In the genomic region with DNA sequence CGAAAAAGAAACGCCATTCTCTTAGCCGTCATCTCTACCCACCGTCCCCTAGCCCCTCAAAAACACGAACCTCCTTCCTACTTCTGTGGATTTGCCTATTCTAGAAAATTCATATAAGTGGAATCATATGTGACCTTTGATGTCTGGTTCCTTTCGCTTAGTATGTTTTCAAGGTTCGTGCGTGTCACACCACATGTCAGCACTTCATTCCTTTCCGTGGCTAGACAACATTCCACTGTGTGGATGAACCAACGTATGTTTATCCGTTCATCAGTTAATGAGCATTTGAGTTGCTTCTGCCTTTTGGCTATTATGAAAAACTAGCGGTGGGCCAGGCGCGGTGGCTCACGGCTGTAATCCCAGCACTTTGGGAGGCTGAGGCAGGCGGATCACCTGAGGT, we compare ENCODE assay signal across 34 cellular contexts. TPM values are rescaled to one million over a fixed set of nuclear protein-coding genes. Genes with fewer than 3 reads are reported as not detected.
"Had no signal": no experiment of that assay in that cellular context is flagged by ENCODE, and none has a peak within 500 bp of the region (broad histone marks: within the 10 kb centered on the region; RNA-seq: fewer than 3 reads in every experiment).

No MANE protein-coding gene starts in this region.

- H3K4me1 ChIP-seq: parathyroid adenoma, psoas muscle, sigmoid colon, thyroid gland had no signal

- H3K36me3 ChIP-seq: brain microvascular endothelial cell, sigmoid colon, thyroid gland had no signal

- H3K9me3 ChIP-seq: psoas muscle, sigmoid colon, thyroid gland had no signal

- DNase-seq: activated CD4-positive, alpha-beta T cell treated with anti-CD3 and anti-CD28 coated beads for 48 hours; activated CD4-positive, alpha-beta T cell treated with anti-CD3 and anti-CD28 coated beads, Interleukin-2, amount 50 U/mL, for 48 hours; activated CD8-positive, alpha-beta memory T cell treated with anti-CD3 and anti-CD28 coated beads for 24 hours; activated gamma-delta T cell; activated naive CD4-positive, alpha-beta T cell treated with anti-CD3 and anti-CD28 coated beads, Interleukin-2, amount 50 U/mL, for 16 hours; amniotic stem cell; brain microvascular endothelial cell; dorsolateral prefrontal cortex; effector memory CD4-positive, alpha-beta T cell; foreskin melanocyte; islet precursor cell; left colon; naive B cell; nucleus accumbens; sigmoid colon; small intestine; stimulated activated CD4-positive, alpha-beta T cell treated with anti-CD3 and anti-CD28 coated beads, Interleukin-1b, Interleukin-23, amount 100 ng/mL, for 48 hours; stimulated activated CD4-positive, alpha-beta T cell treated with anti-CD3 and anti-CD28 coated beads, Interleukin-4, amount 100 ng/mL, for 4 hours; stimulated activated CD8-positive, alpha-beta memory T cell treated with anti-CD3 and anti-CD28 coated beads, Interleukin-4, amount 100 ng/mL, for 48 hours; stimulated activated naive CD8-positive, alpha-beta T cell treated with anti-CD3 and anti-CD28 coated beads, Interleukin-15, amount 100 ng/mL, for 72 hours; substantia nigra; T-helper 17 cell; T1000; thyroid gland; WERI-Rb-1 had no signal

- H3K27me3 ChIP-seq: brain microvascular endothelial cell, thyroid gland had no signal

- H3K27ac ChIP-seq: brain microvascular endothelial cell, coronary artery, dorsolateral prefrontal cortex, parathyroid adenoma, psoas muscle, sigmoid colon, thyroid gland, WERI-Rb-1 had no signal

- H3K9ac ChIP-seq: parathyroid adenoma had no signal

- H2AFZ ChIP-seq: parathyroid adenoma had no signal

- FAIRE-seq: astrocyte, small intestine had no signal

- H3K4me3 ChIP-seq: coronary artery, dorsolateral prefrontal cortex, psoas muscle, sigmoid colon, thyroid gland had no signal

- H3K79me2 ChIP-seq: parathyroid adenoma had no signal

RNA-seq across cellular contexts. Expression of gene TNNT1, which starts 17.6 kb away (rescaled TPM):
- total RNA-seq: activated T-helper 1 cell treated with anti-CD3 and anti-CD28 coated beads, Interleukin-12 subunit alpha, Interleukin-12 subunit beta, Interleukin-2, Interleukin-4 antibody, amounts not matched to agents 30 ng/mL and 10 ng/mL and 1 ng/mL, durations not matched to agents 14 hours and 24 hours and 36 hours; neural crest cell; thyroid gland had no signal

RNA-seq across cellular contexts. Expression of gene TNNI3, which starts 26.1 kb away (rescaled TPM):
- total RNA-seq: activated T-helper 1 cell treated with anti-CD3 and anti-CD28 coated beads, Interleukin-12 subunit alpha, Interleukin-12 subunit beta, Interleukin-2, Interleukin-4 antibody, amounts not matched to agents 30 ng/mL and 10 ng/mL and 1 ng/mL, durations not matched to agents 14 hours and 24 hours and 36 hours; astrocyte; fibroblast of lung; liver; sigmoid colon; T-helper 17 cell; thyroid gland; ureter had no signal
- polyA plus RNA-seq: fibroblast of lung, liver had no signal

RNA-seq across cellular contexts. Expression of gene DNAAF3, which starts 35.0 kb away (rescaled TPM):
- total RNA-seq: psoas muscle, sigmoid colon, T-helper 17 cell had no signal

RNA-seq across cellular contexts. Expression of gene SYT5, which starts 48.7 kb away (rescaled TPM):
- total RNA-seq: activated T-helper 1 cell treated with anti-CD3 and anti-CD28 coated beads, Interleukin-12 subunit alpha, Interleukin-12 subunit beta, Interleukin-2, Interleukin-4 antibody, amounts not matched to agents 30 ng/mL and 10 ng/mL and 1 ng/mL, durations not matched to agents 14 hours and 24 hours and 36 hours; psoas muscle; thyroid gland; ureter had no signal
- polyA plus RNA-seq: liver had no signal
